12 cellular contexts compared by ENCODE assay signal in genomic region chr2:234451852-234452625, GRCh38. TPM values are rescaled to one million over a fixed set of nuclear protein-coding genes. Genes with fewer than 3 reads are reported as not detected.
DNase-seq lines count a peak whose midpoint lies in the region; ATAC-seq and TF ChIP-seq lines count a peak whose summit lies in the region.
"Had no signal": no experiment of that assay in that cellular context is flagged by ENCODE, and none has a peak within 500 bp of the region (broad histone marks: within the 10 kb centered on the region; RNA-seq: fewer than 3 reads in every experiment).

No MANE protein-coding gene starts in this region.

- TF ChIP-seq CTCF in foreskin fibroblast (IDR thresholded peaks at IDR 0.05; ENCODE audit: low read depth, low read length) = no peak

- intact Hi-C loops in activated CD4-positive, alpha-beta memory T cell treated with anti-CD3 and anti-CD28 coated beads for 36 hours (cut with micrococcal nuclease) = loop anchor here (1.0 kb wide), 1 partner anchor 38 kb away; no protein-coding TSS in a partner anchor

- POLR2A ChIA-PET in activated CD4-positive, alpha-beta memory T cell treated with anti-CD3 and anti-CD28 coated beads for 36 hours (lab: Charles Lee) = interaction anchor here (0.6 to 4.2 kb wide), 7 partner anchors 13 to 162 kb away, joined by 3 to 13 read pairs (median 4); partner anchors contain the start of gene ARL4C

- peaks cover 41% of the 10 kb centered on the region for H3K4me1 ChIP-seq in thymus (ENCODE audit: control insufficient read depth, insufficient read depth, low read length)

- H3K27ac Mint-ChIP-seq in activated CD4-positive, alpha-beta memory T cell treated with anti-CD3 and anti-CD28 coated beads for 36 hours = peak overlapping the region; percentile 88

- H3K4me3 ChIP-seq in foreskin fibroblast (ENCODE audit: low read depth in 1 of 2, low read length in 2 of 2) (no peak overlapping the region), thymus (ENCODE audit: low read length) (peak overlapping the region; percentile 64)
- H3K4me3 ChIP-seq: cardiac muscle cell had no signal

- H3K36me3 ChIP-seq in thymus (ENCODE audit: control insufficient read depth, insufficient read depth) = peaks cover 4% of the 10 kb centered on the region
- H3K36me3 ChIP-seq: cardiac muscle cell had no signal

- 75% methylated on average over 4 of the region's 4 CpGs for WGBS in thymus

- peak; percentile 33 to 41 for ATAC-seq in activated T-cell treated with anti-CD3 and anti-CD28 coated beads, Interleukin-2, amount 50 U/mL, for 4 hours
- ATAC-seq in HG02938 (IDR thresholded peaks at IDR 0.05; ENCODE audit: unreplicated experiment) = no peak

- H3K27me3 ChIP-seq in thymus (ENCODE audit: control insufficient read depth, insufficient read depth) = no peaks in the 10 kb centered on the region
- H3K27me3 ChIP-seq: cardiac muscle cell had no signal

- H3K36me3 Mint-ChIP-seq in activated T-cell treated with anti-CD3 and anti-CD28 coated beads, Interleukin-2, amount 50 U/mL, for 4 hours (ENCODE audit: insufficient read depth) = peaks cover 1% of the 10 kb centered on the region
- H3K36me3 Mint-ChIP-seq in activated CD4-positive, alpha-beta memory T cell treated with anti-CD3 and anti-CD28 coated beads for 36 hours = no peaks in the 10 kb centered on the region
- H3K36me3 Mint-ChIP-seq: CD14-positive monocyte had no signal

- H3K27me3 Mint-ChIP-seq in activated T-cell treated with anti-CD3 and anti-CD28 coated beads, Interleukin-2, amount 50 U/mL, for 4 hours (ENCODE audit: low read depth) = no peaks in the 10 kb centered on the region
- no peaks in the 10 kb centered on the region for H3K27me3 Mint-ChIP-seq in activated CD4-positive, alpha-beta memory T cell treated with anti-CD3 and anti-CD28 coated beads for 36 hours

- H3K4me3 Mint-ChIP-seq in activated T-cell treated with anti-CD3 and anti-CD28 coated beads, Interleukin-2, amount 50 U/mL, for 4 hours = peak overlapping the region; percentile 76
- peak overlapping the region; percentile 72 for H3K4me3 Mint-ChIP-seq in activated CD4-positive, alpha-beta memory T cell treated with anti-CD3 and anti-CD28 coated beads for 36 hours
- H3K4me3 Mint-ChIP-seq: CD14-positive monocyte had no signal

- H3K4me1 Mint-ChIP-seq in activated T-cell treated with anti-CD3 and anti-CD28 coated beads, Interleukin-2, amount 50 U/mL, for 4 hours (ENCODE audit: low read depth) = peaks cover 91% of the 10 kb centered on the region
- H3K4me1 Mint-ChIP-seq in activated CD4-positive, alpha-beta memory T cell treated with anti-CD3 and anti-CD28 coated beads for 36 hours (ENCODE audit: low read depth) = peaks cover 78% of the 10 kb centered on the region

- CTCF ChIA-PET in activated CD4-positive, alpha-beta memory T cell treated with anti-CD3 and anti-CD28 coated beads for 36 hours (lab: Charles Lee) = interaction anchor here (0.9 to 1.9 kb wide), 4 partner anchors 12 to 163 kb away, joined by 3 to 8 read pairs (median 6); no protein-coding TSS in a partner anchor

- no peaks in the 10 kb centered on the region for H3K9me3 ChIP-seq in thymus (ENCODE audit: control insufficient read depth)

- peak overlapping the region; percentile 94 for H3K27ac ChIP-seq in thymus (ENCODE audit: low read depth)
- H3K27ac ChIP-seq: cardiac muscle cell had no signal

- H3K9me3 Mint-ChIP-seq in activated T-cell treated with anti-CD3 and anti-CD28 coated beads, Interleukin-2, amount 50 U/mL, for 4 hours = no peaks in the 10 kb centered on the region
- no peaks in the 10 kb centered on the region for H3K9me3 Mint-ChIP-seq in activated CD4-positive, alpha-beta memory T cell treated with anti-CD3 and anti-CD28 coated beads for 36 hours

- no peak for DNase-seq in activated T-cell treated with anti-CD3 and anti-CD28 coated beads, Interleukin-2, amount 50 U/mL, for 4 hours
- DNase-seq in activated T-cell treated with anti-CD3 and anti-CD28 coated beads for 4 hours (no peak), foreskin fibroblast (peak; percentile 65 to 77), pons (ENCODE audit: low spot score) (no peak), middle frontal gyrus (ENCODE audit: extremely low spot score, low spot score) (no peak)
- no peak for DNase-seq in activated CD4-positive, alpha-beta memory T cell treated with anti-CD3 and anti-CD28 coated beads for 36 hours
- DNase-seq: kidney, NCI-H1417 treated with DMSO at 0.1 percent for 48 hours had no signal

RNA-seq across cellular contexts. Expression of gene ARL4C, which starts 44.8 kb away (rescaled TPM):
- 10 to 100 TPM; 10.4 to 24.2 (median 23.7) TPM for total RNA-seq in activated T-cell treated with anti-CD3 and anti-CD28 coated beads, Interleukin-2, amount 50 U/mL, for 4 hours
- total RNA-seq in activated CD4-positive, alpha-beta memory T cell treated with anti-CD3 and anti-CD28 coated beads for 36 hours = 10 to 100 TPM; 44.4 to 44.7 TPM
- 59.9 TPM for polyA plus RNA-seq in thymus

Comparison
In these comparisons a context has a peak if more than half of its experiments do, and no peak if none do; other contexts are left out.
1. DNase-seq: peak in foreskin fibroblast (2 of 2); none in activated T-cell treated with anti-CD3 and anti-CD28 coated beads, Interleukin-2, amount 50 U/mL, for 4 hours (single experiment), activated T-cell treated with anti-CD3 and anti-CD28 coated beads for 4 hours (single experiment), activated CD4-positive, alpha-beta memory T cell treated with anti-CD3 and anti-CD28 coated beads for 36 hours (single experiment), pons (single experiment) and middle frontal gyrus (single experiment).